ENCODE assay signal across 9 cellular contexts in the genomic region with DNA sequence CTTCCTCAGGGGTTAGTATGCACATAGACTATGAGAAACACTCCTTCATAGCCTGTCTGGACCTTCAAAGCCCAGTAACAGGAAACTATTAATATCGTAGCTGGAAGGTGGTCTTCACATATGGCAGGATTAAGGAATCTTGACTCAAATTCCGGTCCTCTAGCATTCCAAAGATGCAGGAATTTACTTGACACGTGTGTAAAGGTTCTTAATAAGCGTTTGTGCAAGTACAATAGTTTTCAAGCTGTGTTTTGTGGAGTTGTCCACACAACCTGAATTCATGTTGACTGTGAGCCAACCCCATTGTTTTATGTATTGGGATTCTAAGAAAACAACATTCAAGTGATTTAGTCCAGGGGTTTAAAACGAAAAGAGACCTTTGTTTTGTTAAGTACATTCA.
"Had no signal": no experiment of that assay in that cellular context is flagged by ENCODE, and none has a peak within 500 bp of the region (broad histone marks: within the 10 kb centered on the region; RNA-seq: fewer than 3 reads in every experiment).

No MANE protein-coding gene starts in this region.

- H3K27ac ChIP-seq: parathyroid adenoma had no signal

- H3K4me3 ChIP-seq: upper lobe of left lung had no signal

- H3K27me3 ChIP-seq: upper lobe of left lung had no signal

- DNase-seq: activated B cell treated with CpG ODN at 0.5 μM for 24 hours; activated CD4-positive, alpha-beta T cell treated with anti-CD3 and anti-CD28 coated beads, Interleukin-2, amount 10 ng/mL, durations not matched to agents 7 days and 5 days; activated T-cell treated with anti-CD3 and anti-CD28 coated beads, Interleukin-2, amount 50 U/mL, for 1 hour; amygdala; effector CD4-positive, alpha-beta T cell; kidney glomerular epithelial cell; upper lobe of left lung had no signal

- H3K9ac ChIP-seq: parathyroid adenoma had no signal

- H3K4me1 ChIP-seq: parathyroid adenoma had no signal

- ATAC-seq: activated naive CD4-positive, alpha-beta T cell treated with anti-CD3 and anti-CD28 coated beads, Interleukin-2, amount 50 U/mL, for 72 hours had no signal

- H3K9me3 ChIP-seq: upper lobe of left lung had no signal
